Comparison of ENCODE assay signal across 21 cellular contexts in the genomic region with DNA sequence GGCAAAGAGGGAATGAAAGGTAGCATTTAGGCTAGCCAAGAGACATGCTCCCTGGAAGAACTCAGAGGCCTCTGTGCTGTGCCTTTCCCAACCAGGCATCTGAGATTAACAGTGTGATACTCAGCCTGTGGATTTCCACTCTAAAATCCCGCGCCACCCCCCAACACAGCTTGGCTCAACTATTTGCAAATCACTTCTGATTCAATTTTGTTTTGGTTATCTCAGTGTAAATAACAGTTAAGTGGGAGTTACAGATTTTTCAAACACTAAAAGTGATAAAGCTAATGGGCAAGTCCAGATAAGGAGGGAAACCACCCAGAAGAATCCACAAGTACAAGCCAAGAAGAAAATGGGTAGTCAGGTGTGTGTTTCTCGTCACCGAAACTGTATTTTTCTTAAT. TPM values are rescaled to one million over a fixed set of nuclear protein-coding genes. Genes with fewer than 3 reads are reported as not detected.
DNase-seq lines count a peak whose midpoint lies in the region; FAIRE-seq and TF ChIP-seq lines count a peak whose summit lies in the region.
"Had no signal": no experiment of that assay in that cellular context is flagged by ENCODE, and none has a peak within 500 bp of the region (broad histone marks: within the 10 kb centered on the region; RNA-seq: fewer than 3 reads in every experiment).

No MANE protein-coding gene starts in this region.

- H3K9ac ChIP-seq in keratinocyte (ENCODE audit: control insufficient read depth, extremely low read depth, insufficient read depth, low read length) = no peak overlapping the region
- H3K9ac ChIP-seq: parathyroid adenoma had no signal

- dilution Hi-C loops in keratinocyte (cut with MboI; ENCODE audit: extremely low pct_ligation_motif_present, low sequenced_read_pairs) = no loop called here

- no peaks in the 10 kb centered on the region for H3K9me1 ChIP-seq in keratinocyte (ENCODE audit: control insufficient read depth, extremely low read depth, insufficient read depth, low read length)

- no peak for TF ChIP-seq POLR2A in sigmoid colon (IDR thresholded peaks at IDR 0.05)

- no peak overlapping the region for H3K4me3 ChIP-seq in HEK293 (ENCODE audit: low read depth, low read length)
- H3K4me3 ChIP-seq in keratinocyte (ENCODE audit: control insufficient read depth in 2 of 3, extremely low read depth in 1 of 3, insufficient read depth in 2 of 3, low read depth in 1 of 3, low read length in 3 of 3) = no peak overlapping the region
- peak overlapping the region in 1 of 4 donors; percentile 99 for H3K4me3 ChIP-seq in sigmoid colon
- H3K4me3 ChIP-seq: GM12878, HAP-1 had no signal

- H3K36me3 Mint-ChIP-seq in activated T-helper 2 cell treated with anti-CD3 and anti-CD28 coated beads, Interferon-gamma antibody, Interleukin-2, Interleukin-4, amounts not matched to agents 10 μg/mL and 5 μg/mL and 100 μg/mL, durations not matched to agents 14 hours and 24 hours and 36 hours (ENCODE audit: low read depth) = peaks cover 18% of the 10 kb centered on the region

- no peaks in the 10 kb centered on the region for H4K20me1 ChIP-seq in keratinocyte (ENCODE audit: control insufficient read depth, extremely low read depth, insufficient read depth, low read length)

- H3K27me3 Mint-ChIP-seq in activated T-helper 2 cell treated with anti-CD3 and anti-CD28 coated beads, Interferon-gamma antibody, Interleukin-2, Interleukin-4, amounts not matched to agents 10 μg/mL and 5 μg/mL and 100 μg/mL, durations not matched to agents 14 hours and 24 hours and 36 hours (ENCODE audit: low read depth) = peaks cover 29% of the 10 kb centered on the region

- peak overlapping the region; percentile 7 for H3K4me3 Mint-ChIP-seq in activated T-helper 2 cell treated with anti-CD3 and anti-CD28 coated beads, Interferon-gamma antibody, Interleukin-2, Interleukin-4, amounts not matched to agents 10 μg/mL and 5 μg/mL and 100 μg/mL, durations not matched to agents 14 hours and 24 hours and 36 hours (ENCODE audit: low read depth)

- H3K4me1 Mint-ChIP-seq in activated T-helper 2 cell treated with anti-CD3 and anti-CD28 coated beads, Interferon-gamma antibody, Interleukin-2, Interleukin-4, amounts not matched to agents 10 μg/mL and 5 μg/mL and 100 μg/mL, durations not matched to agents 14 hours and 24 hours and 36 hours (ENCODE audit: low read depth) = peaks cover 47% of the 10 kb centered on the region

- peaks cover 29% of the 10 kb centered on the region for H3K79me2 ChIP-seq in keratinocyte (ENCODE audit: control insufficient read depth, insufficient read depth, low read length)
- H3K79me2 ChIP-seq: parathyroid adenoma had no signal

- no peak for TF ChIP-seq CTCF in HEK293 (tag by site-specific recombination; IDR thresholded peaks at IDR 0.05)
- TF ChIP-seq CTCF in keratinocyte (optimal IDR thresholded peaks at IDR 0.05 in 1 of 3, IDR thresholded peaks at IDR 0.05 in 1 of 3, conservative IDR thresholded peaks at IDR 0.05 in 1 of 3; ENCODE audit: extremely low read depth in 1 of 3, insufficient read depth in 2 of 3, low read length in 3 of 3) = no peak
- TF ChIP-seq CTCF in sigmoid colon (IDR thresholded peaks at IDR 0.05) = no peak

- CTCF ChIA-PET in HEK293 (lab: Yijun Ruan, JAX) = interaction anchor here (0.6 to 2.3 kb wide), 8 partner anchors 18 to 1147 kb away, joined by 3 to 5 read pairs (median 4); no protein-coding TSS in a partner anchor

- FAIRE-seq in keratinocyte (lab: Jason Lieb, UNC) (no peak), RCC 7860 (lab: Jason Lieb, UNC) (no peak)
- FAIRE-seq: GM12878 had no signal

- 69 to 70% methylated on average over 4 of the region's 4 CpGs for WGBS in sigmoid colon, 2 donors

- no peaks in the 10 kb centered on the region for H3K9me3 Mint-ChIP-seq in activated T-helper 2 cell treated with anti-CD3 and anti-CD28 coated beads, Interferon-gamma antibody, Interleukin-2, Interleukin-4, amounts not matched to agents 10 μg/mL and 5 μg/mL and 100 μg/mL, durations not matched to agents 14 hours and 24 hours and 36 hours
- H3K9me3 Mint-ChIP-seq: central memory CD8-positive, alpha-beta T cell; stimulated activated naive CD8-positive, alpha-beta T cell treated with anti-CD3 and anti-CD28 coated beads, Interleukin-15, Interleukin-2, amounts not matched to agents 100 ng/mL and 50 ng/mL, for 24 hours had no signal

- H3K4me2 ChIP-seq in keratinocyte (ENCODE audit: control insufficient read depth, extremely low read depth, insufficient read depth, low read depth, low read length) = no peak overlapping the region

- H3K27ac Mint-ChIP-seq in activated T-helper 2 cell treated with anti-CD3 and anti-CD28 coated beads, Interferon-gamma antibody, Interleukin-2, Interleukin-4, amounts not matched to agents 10 μg/mL and 5 μg/mL and 100 μg/mL, durations not matched to agents 14 hours and 24 hours and 36 hours = no peak overlapping the region

- no peak overlapping the region for H2AFZ ChIP-seq in keratinocyte (ENCODE audit: control insufficient read depth, low read length)
- H2AFZ ChIP-seq: parathyroid adenoma had no signal

- H3K9me3 ChIP-seq in HEK293 (ENCODE audit: control insufficient read depth, insufficient read depth, low read depth, low read length) = no peaks in the 10 kb centered on the region
- H3K9me3 ChIP-seq in keratinocyte (ENCODE audit: control insufficient read depth, low read depth, low read length) = no peaks in the 10 kb centered on the region
- H3K9me3 ChIP-seq in sigmoid colon = no peaks in the 10 kb centered on the region
- H3K9me3 ChIP-seq: BE2C, HAP-1, left ventricle myocardium inferior, upper lobe of right lung had no signal

- intact Hi-C loops in activated T-helper 2 cell treated with anti-CD3 and anti-CD28 coated beads, Interferon-gamma antibody, Interleukin-2, Interleukin-4, amounts not matched to agents 10 μg/mL and 5 μg/mL and 100 μg/mL, durations not matched to agents 14 hours and 24 hours and 36 hours (cut with micrococcal nuclease) = loop anchor here (1.0 to 10.0 kb wide), 11 partner anchors 32 to 1576 kb away; no protein-coding TSS in a partner anchor
- intact Hi-C loops in sigmoid colon (cut with DNase I) = loop anchor here (2.0 to 10.0 kb wide), 5 partner anchors 212 to 1229 kb away; a partner anchor contains a TSS

- H3K4me1 ChIP-seq in HEK293 (ENCODE audit: control insufficient read depth, insufficient read depth, low read length) (peaks cover 22% of the 10 kb centered on the region), keratinocyte (ENCODE audit: control insufficient read depth, extremely low read depth, insufficient read depth, low read length) (peaks cover 49% of the 10 kb centered on the region), sigmoid colon (peaks cover 0 to 20% (median 18%) of the 10 kb centered on the region in 4 donors)

- H3K36me3 ChIP-seq in HEK293 (ENCODE audit: control insufficient read depth in 2 of 2, insufficient read depth in 1 of 2, low read length in 2 of 2) (no peaks in the 10 kb centered on the region), keratinocyte (ENCODE audit: control insufficient read depth in 2 of 2, extremely low read depth in 1 of 2, insufficient read depth in 2 of 2, low read length in 2 of 2) (no peaks in the 10 kb centered on the region), sigmoid colon (peaks cover 0 to 7% (median 0%) of the 10 kb centered on the region in 4 donors)
- H3K36me3 ChIP-seq: BE2C, HAP-1, left ventricle myocardium inferior, upper lobe of right lung had no signal

- H3K27me3 ChIP-seq in keratinocyte (ENCODE audit: control insufficient read depth, extremely low read depth, insufficient read depth, low read length) = no peaks in the 10 kb centered on the region
- no peaks in the 10 kb centered on the region for H3K27me3 ChIP-seq in sigmoid colon
- H3K27me3 ChIP-seq: upper lobe of right lung had no signal

- no peak for DNase-seq in activated T-helper 2 cell treated with anti-CD3 and anti-CD28 coated beads, Interferon-gamma antibody, Interleukin-2, Interleukin-4, amounts not matched to agents 10 μg/mL and 5 μg/mL and 100 μg/mL, durations not matched to agents 14 hours and 24 hours and 36 hours (ENCODE audit: low spot score)
- DNase-seq in keratinocyte (ENCODE audit: low read depth, low spot score) (no peak), sigmoid colon (no peak), NCI-H2029 treated with DMSO at 0.1 percent for 48 hours (lab: John Stamatoyannopoulos, UW) (no peak), SIG-M5 treated with dmso at 0.1 percent for 504 hours (lab: John Stamatoyannopoulos, UW; ENCODE audit: unreplicated experiment) (no peak), RCC 7860 (ENCODE audit: low spot score) (no peak)
- no peak for DNase-seq in effector CD8-positive, alpha-beta T cell (lab: John Stamatoyannopoulos, UW)
- DNase-seq: activated CD4-positive, alpha-beta T cell treated with anti-CD3 and anti-CD28 coated beads, Interleukin-2, amount 50 U/mL, for 1 hour; activated naive CD4-positive, alpha-beta T cell; BE2C; left ventricle myocardium inferior; RPMI8226; stimulated activated CD4-positive, alpha-beta T cell treated with anti-CD3 and anti-CD28 coated beads, Interleukin-1b, Interleukin-23, amount 100 ng/mL, for 48 hours; SW 1271; upper lobe of right lung had no signal

- no peak for TF ChIP-seq EP300 in sigmoid colon (IDR thresholded peaks at IDR 0.05)

- H3K27ac ChIP-seq in HEK293 (ENCODE audit: extremely low read depth, low read depth, low read length) (no peak overlapping the region), keratinocyte (ENCODE audit: control insufficient read depth, insufficient read depth, low read length) (peak overlapping the region; percentile 91), sigmoid colon (peak overlapping the region; percentile 94 to 99 (median 96))
- H3K27ac ChIP-seq: parathyroid adenoma, upper lobe of right lung had no signal

- POLR2A ChIA-PET in HEK293 (lab: Yijun Ruan, JAX) = no interaction called here

RNA-seq across cellular contexts. Expression of a gene that starts 1.4 kb away (rescaled TPM):
- total RNA-seq in activated T-helper 2 cell treated with anti-CD3 and anti-CD28 coated beads, Interferon-gamma antibody, Interleukin-2, Interleukin-4, amounts not matched to agents 10 μg/mL and 5 μg/mL and 100 μg/mL, durations not matched to agents 14 hours and 24 hours and 36 hours = 59.9 and 61.7 TPM in 2 replicates
- 9.1 to 20.6 TPM (median 20.6 TPM) in 3 replicates for polyA plus RNA-seq in keratinocyte
- 19.9 TPM for polyA plus RNA-seq in keratinocyte (2011; ENCODE audit: low read depth)
- 4.6 and 8.2 TPM in 2 replicates for polyA plus RNA-seq in keratinocyte (2011; cell fraction: cytosol; rRNA removed)
- 30.5 and 32.6 TPM in 2 replicates for polyA plus RNA-seq in keratinocyte (2011; cell fraction: nucleus; rRNA removed)
- 14.4 and 18.2 TPM in 2 replicates for polyA plus RNA-seq in keratinocyte (2012; ENCODE audit: low replicate concordance)
- polyA minus RNA-seq in keratinocyte = 21.0 to 56.7 TPM (median 47.5 TPM) in 3 replicates
- 8.6 TPM for polyA minus RNA-seq in keratinocyte (2011; cell fraction: cytosol; rRNA and poly(A)+ RNA removed)
- polyA minus RNA-seq in keratinocyte (2011; cell fraction: nucleus; rRNA and poly(A)+ RNA removed) = 30.6 and 49.4 TPM in 2 replicates
- 100 to 1,000 TPM; 207 to 348 (median 237) TPM for total RNA-seq in sigmoid colon
- 10 to 100 TPM in 1 of 3 donors, 1 to 10 TPM in 2; 2.5 to 13.6 (median 7.8) TPM for polyA plus RNA-seq in sigmoid colon
